Comparison of ENCODE assay signal across 9 cellular contexts in the genomic region with DNA sequence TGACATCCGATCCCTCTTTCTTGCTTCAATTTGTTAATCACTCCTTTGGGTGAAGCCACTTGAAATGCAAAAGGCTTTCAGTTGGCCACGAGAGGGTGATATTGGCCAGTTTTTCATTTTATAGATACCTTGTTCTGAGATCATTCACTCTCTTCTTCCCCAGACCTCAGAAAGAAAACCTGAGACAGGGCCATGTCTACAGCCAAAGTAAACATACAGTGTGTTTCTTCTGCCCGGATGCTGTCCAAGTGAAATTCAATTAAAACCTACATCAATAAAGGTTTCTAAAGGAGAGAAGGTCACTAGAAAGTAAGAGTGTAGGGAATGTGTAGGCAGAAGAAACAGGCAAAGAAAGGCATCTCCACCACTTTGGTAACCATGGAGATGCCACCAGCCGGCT. TPM values are rescaled to one million over a fixed set of nuclear protein-coding genes. Genes with fewer than 3 reads are reported as not detected.
DNase-seq lines count a peak whose midpoint lies in the region; ATAC-seq and TF ChIP-seq lines count a peak whose summit lies in the region.
"Had no signal": no experiment of that assay in that cellular context is flagged by ENCODE, and none has a peak within 500 bp of the region (broad histone marks: within the 10 kb centered on the region; RNA-seq: fewer than 3 reads in every experiment).

No MANE protein-coding gene starts in this region.

- no peaks in the 10 kb centered on the region for H3K4me1 Mint-ChIP-seq in CD14-positive monocyte
- H3K4me1 Mint-ChIP-seq: central memory CD8-positive, alpha-beta T cell had no signal

- H3K4me3 Mint-ChIP-seq in CD14-positive monocyte = no peak overlapping the region
- H3K4me3 Mint-ChIP-seq: central memory CD8-positive, alpha-beta T cell had no signal

- H3K9me3 ChIP-seq in left ventricle myocardium inferior (replicated peaks) (no peaks in the 10 kb centered on the region), OCI-LY3 (ENCODE audit: insufficient read depth, low read length) (no peaks in the 10 kb centered on the region)

- no peak for TF ChIP-seq POLR2A in erythroblast (IDR thresholded peaks at IDR 0.05; ENCODE audit: low read length)

- peak; percentile 50 for TF ChIP-seq CTCF in left ventricle myocardium inferior (IDR thresholded peaks at IDR 0.05; ENCODE audit: borderline replicate concordance)
- peak; percentile 71 for TF ChIP-seq CTCF in OCI-LY3 (IDR thresholded peaks at IDR 0.05; ENCODE audit: low read depth, low read length)
- TF ChIP-seq CTCF in retinal pigment epithelial cell (conservative IDR thresholded peaks at IDR 0.05; ENCODE audit: low read depth, low read length) = peak; percentile 64
- TF ChIP-seq CTCF in CD14-positive monocyte (IDR thresholded peaks at IDR 0.05) = no peak

- no peak overlapping the region for H3K27ac Mint-ChIP-seq in CD14-positive monocyte

- H3K4me1 ChIP-seq in left ventricle myocardium inferior = no peaks in the 10 kb centered on the region
- H3K4me1 ChIP-seq in OCI-LY3 (ENCODE audit: low read length) = no peaks in the 10 kb centered on the region

- H3K27ac ChIP-seq in left ventricle myocardium inferior (replicated peaks) = no peak overlapping the region
- H3K27ac ChIP-seq in OCI-LY3 (ENCODE audit: low read length) = no peak overlapping the region

- H3K36me3 Mint-ChIP-seq in CD14-positive monocyte = no peaks in the 10 kb centered on the region

- H3K36me3 ChIP-seq in left ventricle myocardium inferior (no peaks in the 10 kb centered on the region), OCI-LY3 (replicated peaks; ENCODE audit: low read depth, low read length) (no peaks in the 10 kb centered on the region)

- no peak overlapping the region for H2AFZ ChIP-seq in OCI-LY3 (ENCODE audit: low read depth, low read length)

- intact Hi-C loops in left ventricle myocardium inferior (cut with micrococcal nuclease) (no loop called here), cardiac septum (cut with DNase I) (loop anchor here (10.0 kb wide), 1 partner anchor 471 kb away; no protein-coding TSS in a partner anchor), CD14-positive monocyte (cut with micrococcal nuclease) (no loop called here)

- H3K9me3 Mint-ChIP-seq in CD14-positive monocyte = peaks cover 0 to 2% (median 0%) of the 10 kb centered on the region in 7 donors
- H3K9me3 Mint-ChIP-seq: central memory CD8-positive, alpha-beta T cell had no signal

- DNase-seq in left ventricle myocardium inferior (no peak), cardiac septum (ENCODE audit: low spot score) (no peak), erythroblast (lab: John Stamatoyannopoulos, UW) (peak; percentile 20 to 54), retinal pigment epithelial cell (ENCODE audit: low read depth) (no peak), CD14-positive monocyte (ENCODE audit: low spot score) (no peak)

- H3K4me3 ChIP-seq in left ventricle myocardium inferior (no peak overlapping the region), OCI-LY3 (ENCODE audit: low read length) (no peak overlapping the region), retinal pigment epithelial cell (ENCODE audit: low read length) (no peak overlapping the region)

- H3K27me3 Mint-ChIP-seq in CD14-positive monocyte (ENCODE audit: low read depth in 3 of 3) = peaks cover 6 to 23% (median 7%) of the 10 kb centered on the region in 3 donors

- no peak overlapping the region for H3K4me2 ChIP-seq in OCI-LY3 (ENCODE audit: low read length)

- H4K20me1 ChIP-seq in OCI-LY3 (ENCODE audit: insufficient read depth, low read length) = no peaks in the 10 kb centered on the region

- H3K27me3 ChIP-seq in left ventricle myocardium inferior (ENCODE audit: low read depth) (peaks cover 41% of the 10 kb centered on the region), OCI-LY3 (ENCODE audit: low read depth, low read length) (peaks cover 38% of the 10 kb centered on the region)

- H3K9ac ChIP-seq in OCI-LY3 (ENCODE audit: low read length) = no peak overlapping the region

- no peak for ATAC-seq in HG03342 (IDR thresholded peaks at IDR 0.05; ENCODE audit: unreplicated experiment)
- ATAC-seq in GM18909 (IDR thresholded peaks at IDR 0.05; ENCODE audit: poor library complexity, unreplicated experiment) = no peak

- H3K79me2 ChIP-seq in OCI-LY3 (ENCODE audit: low read length) = no peaks in the 10 kb centered on the region

RNA-seq across cellular contexts. Expression of gene FMN1, which starts 39.5 kb away (rescaled TPM):
- total RNA-seq in left ventricle myocardium inferior (4.5 TPM), cardiac septum (2.2 TPM)
- under 1 TPM; 0.28 to 0.34 TPM for polyA plus RNA-seq in CD14-positive monocyte

Comparison
In these comparisons a context has a peak if more than half of its experiments do, and no peak if none do; other contexts are left out.
1. DNase-seq: peak in erythroblast (2 of 2); none in left ventricle myocardium inferior (single experiment), cardiac septum (single experiment), retinal pigment epithelial cell (single experiment) and CD14-positive monocyte (single experiment).